Comparison of ENCODE assay signal across 17 cellular contexts in the genomic region with DNA sequence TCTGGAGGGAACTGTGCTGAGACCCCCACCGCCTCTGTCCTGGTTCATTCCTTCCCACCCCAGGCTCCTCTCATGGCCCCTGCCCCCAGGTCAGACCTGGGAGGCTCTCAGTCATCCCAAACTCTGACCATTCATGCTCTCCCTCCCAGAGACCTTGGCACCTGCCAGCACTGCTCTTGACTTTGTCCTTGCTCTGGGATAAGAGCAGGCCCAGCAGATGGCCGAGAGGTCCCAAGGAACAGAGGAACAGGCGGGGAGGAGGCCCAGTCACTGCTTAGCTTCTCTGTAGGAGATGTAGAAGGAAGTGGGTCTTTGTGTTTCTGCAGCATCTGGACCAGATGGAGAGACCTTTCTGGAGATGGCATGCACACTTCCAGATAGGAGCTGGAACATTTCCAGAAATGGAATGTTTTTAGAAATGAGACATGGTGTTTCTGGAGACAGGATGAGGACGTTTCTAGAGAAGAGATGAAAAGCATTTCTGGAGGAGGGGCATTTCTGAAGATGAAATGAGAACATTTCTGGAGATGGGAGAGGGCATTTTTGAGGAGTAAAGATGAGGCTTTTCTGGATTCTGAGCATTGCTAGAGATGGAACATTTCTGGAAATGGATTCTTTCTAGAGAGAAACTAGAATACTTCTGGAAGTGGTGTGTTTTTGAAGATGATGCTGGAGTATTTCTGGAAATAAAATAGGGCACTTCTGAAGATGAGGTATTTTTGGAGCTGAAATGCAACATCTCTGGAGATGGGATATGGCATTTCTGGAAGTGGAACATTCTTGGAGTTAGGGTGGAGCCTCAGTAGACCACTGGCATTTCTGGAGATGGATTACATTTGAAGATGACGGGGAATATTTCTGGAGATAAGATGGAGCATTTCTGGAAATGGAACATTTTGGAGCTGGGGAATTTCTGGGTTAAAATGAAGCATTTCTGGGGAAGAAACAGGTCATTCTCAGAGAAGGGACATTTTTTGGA. TPM values are rescaled to one million over a fixed set of nuclear protein-coding genes. Genes with fewer than 3 reads are reported as not detected.
DNase-seq lines count a peak whose midpoint lies in the region; ATAC-seq, FAIRE-seq and TF ChIP-seq lines count a peak whose summit lies in the region.
"Had no signal": no experiment of that assay in that cellular context is flagged by ENCODE, and none has a peak within 500 bp of the region (broad histone marks: within the 10 kb centered on the region; RNA-seq: fewer than 3 reads in every experiment).

No MANE protein-coding gene starts in this region.

- H3K27me3 Mint-ChIP-seq in T-helper 17 cell: no peaks in the 10 kb centered on the region

- ATAC-seq in HepG2 (no peak), right lobe of liver (no peak), T-helper 17 cell (no peak), HG02678 (IDR thresholded peaks at IDR 0.05; ENCODE audit: unreplicated experiment) (no peak)
- ATAC-seq: esophagus mucosa, left lobe of liver had no signal

- H3K27me3 ChIP-seq in HepG2 (ENCODE audit: control insufficient read depth in 1 of 2, insufficient read depth in 2 of 2, low read length in 2 of 2): no peaks in the 10 kb centered on the region
- no peaks in the 10 kb centered on the region for H3K27me3 ChIP-seq in right lobe of liver
- no peaks in the 10 kb centered on the region for H3K27me3 ChIP-seq in mesenchymal stem cell (ENCODE audit: control insufficient read depth in 1 of 2, insufficient read depth in 1 of 2, low read length in 2 of 2)
- H3K27me3 ChIP-seq in mesendoderm (ENCODE audit: insufficient read depth, low read length, poor library complexity): no peaks in the 10 kb centered on the region
- H3K27me3 ChIP-seq: ovary, SJSA1 had no signal

- H3K56ac ChIP-seq in mesendoderm (ENCODE audit: low read length): no peak overlapping the region

- H2AK5ac ChIP-seq in mesenchymal stem cell (ENCODE audit: low read length, severe bottlenecking) (peak overlapping the region; percentile 51), mesendoderm (ENCODE audit: low read length) (no peak overlapping the region)

- H3K18ac ChIP-seq in mesenchymal stem cell (ENCODE audit: low read depth in 1 of 2, low read length in 2 of 2) (no peak overlapping the region), mesendoderm (ENCODE audit: low read length) (no peak overlapping the region)

- WGBS in HepG2 (ENCODE audit: low lambda C conversion rate): 84% methylated on average over 4 of the region's 5 CpGs
- WGBS in right lobe of liver (ENCODE audit: insufficient coverage, low coverage, low lambda C conversion rate, missing lambda C conversion rate): 7% methylated on average over 1 of the region's 5 CpGs
- 71% methylated on average over 5 of the region's 5 CpGs for WGBS in mesenchymal stem cell
- WGBS in mesendoderm (ENCODE audit: extremely low coverage, insufficient coverage, low lambda C conversion rate): no CpG with 5 or more reads among the region's 5 CpGs

- intact Hi-C loops in HepG2 (cut with micrococcal nuclease; ENCODE audit: unreplicated experiment): no loop called here
- intact Hi-C loops in right lobe of liver (cut with DNase I): no loop called here

- no peak overlapping the region for H2BK15ac ChIP-seq in mesenchymal stem cell (ENCODE audit: low read depth, poor library complexity, severe bottlenecking)
- H2BK15ac ChIP-seq in mesendoderm (replicated peaks; ENCODE audit: low read depth): no peak overlapping the region

- H3K27ac ChIP-seq in HepG2 (ENCODE audit: extremely low read length, insufficient read depth, low read length) (no peak overlapping the region), right lobe of liver (no peak overlapping the region), mesenchymal stem cell (ENCODE audit: low read length, poor library complexity, severe bottlenecking) (no peak overlapping the region), mesendoderm (ENCODE audit: low read depth, low read length) (no peak overlapping the region)
- H3K27ac ChIP-seq: ovary, SJSA1 had no signal

- H3K79me2 ChIP-seq in HepG2 (ENCODE audit: insufficient read depth, low read length) (peaks cover 16% of the 10 kb centered on the region), mesendoderm (ENCODE audit: control insufficient read depth, insufficient read depth, low read length) (no peaks in the 10 kb centered on the region)

- H3K4me2 ChIP-seq in HepG2 (ENCODE audit: low read depth, low read length) (no peak overlapping the region), mesenchymal stem cell (ENCODE audit: low read length, poor library complexity, severe bottlenecking) (no peak overlapping the region), mesendoderm (ENCODE audit: low read length) (no peak overlapping the region)

- H2BK12ac ChIP-seq in mesenchymal stem cell (ENCODE audit: low read length in 2 of 2): no peak overlapping the region

- H3K14ac ChIP-seq in mesenchymal stem cell (ENCODE audit: low read length in 2 of 2): no peak overlapping the region

- no peak overlapping the region for H3K23ac ChIP-seq in mesenchymal stem cell (ENCODE audit: low read length in 2 of 2)
- no peak overlapping the region for H3K23ac ChIP-seq in mesendoderm (ENCODE audit: low read length)

- no peak overlapping the region for H4K91ac ChIP-seq in mesenchymal stem cell (ENCODE audit: low read length)

- in situ Hi-C loops in HepG2 (cut with HindIII; ENCODE audit: extremely low pct_ligation_motif_present, low pct_unique_long_range_greater_than_20kb): no loop called here

- H3K4me1 ChIP-seq in HepG2 (ENCODE audit: insufficient read depth, low read length): peaks cover 25% of the 10 kb centered on the region
- H3K4me1 ChIP-seq in right lobe of liver: peaks cover 0 to 10% (median 0%) of the 10 kb centered on the region in 4 donors
- H3K4me1 ChIP-seq in mesenchymal stem cell (ENCODE audit: control insufficient read depth, insufficient read depth, low read depth, low read length): peaks cover 49% of the 10 kb centered on the region
- no peaks in the 10 kb centered on the region for H3K4me1 ChIP-seq in mesendoderm (ENCODE audit: control insufficient read depth, low read depth, low read length)

- no peak overlapping the region for H2BK5ac ChIP-seq in mesenchymal stem cell (ENCODE audit: low read depth, low read length, poor library complexity, severe bottlenecking)
- no peak overlapping the region for H2BK5ac ChIP-seq in mesendoderm (ENCODE audit: low read length)

- no peak for TF ChIP-seq POLR2A in HepG2 (IDR thresholded peaks at IDR 0.05; ENCODE audit: insufficient read depth in 1 of 2, low read depth in 2 of 2, low read length in 2 of 2)
- no peak for TF ChIP-seq POLR2A in right lobe of liver (IDR thresholded peaks at IDR 0.05)

- H3K4me3 ChIP-seq in HepG2 (replicated peaks in 1 of 3; ENCODE audit: insufficient read depth in 1 of 3, low read depth in 2 of 3, low read length in 3 of 3) (no peak overlapping the region), right lobe of liver (no peak overlapping the region), mesenchymal stem cell (ENCODE audit: insufficient read depth in 1 of 2, low read depth in 1 of 2, low read length in 2 of 2) (no peak overlapping the region), mesendoderm (ENCODE audit: low read length) (no peak overlapping the region)
- H3K4me3 ChIP-seq: ovary, SJSA1 had no signal

- H3K4ac ChIP-seq in mesenchymal stem cell (ENCODE audit: low read depth in 1 of 2, low read length in 2 of 2): no peak overlapping the region
- no peak overlapping the region for H3K4ac ChIP-seq in mesendoderm (ENCODE audit: low read depth, low read length)

- no TSS peak for BruUV-seq in HepG2 (replicated peaks; lab: Mats Ljungman, UMichigan)

- H3K4me3 Mint-ChIP-seq in T-helper 17 cell: no peak overlapping the region
- H3K4me3 Mint-ChIP-seq: activated naive CD4-positive, alpha-beta T cell treated with anti-CD3 and anti-CD28 coated beads, Interleukin-2, amount 10 ng/mL, durations not matched to agents 7 days and 5 days had no signal

- CTCF ChIA-PET in HepG2 (lab: Yijun Ruan, JAX; ENCODE audit: low intra/inter-chr PET ratio, low total read pairs): no interaction called here

- peak overlapping the region; percentile 54 for H3K27ac Mint-ChIP-seq in T-helper 17 cell
- H3K27ac Mint-ChIP-seq: activated naive CD4-positive, alpha-beta T cell treated with anti-CD3 and anti-CD28 coated beads, Interleukin-2, amount 10 ng/mL, durations not matched to agents 7 days and 5 days had no signal

- no peak overlapping the region for H2AFZ ChIP-seq in HepG2 (ENCODE audit: low read length)
- no peak overlapping the region for H2AFZ ChIP-seq in mesenchymal stem cell (ENCODE audit: low read depth, low read length)

- DNase-seq in HepG2 (ENCODE audit: low spot score) (no peak), right lobe of liver (no peak), T-helper 17 cell (no peak), mesenchymal stem cell (peak; percentile 19), mesendoderm (no peak), islet precursor cell (no peak)
- DNase-seq in NK-92 treated with Interleukin-12 subunit alpha and Interleukin-12 subunit beta, amount 100 ng/mL, for 24 hours (lab: John Stamatoyannopoulos, UW): no peak
- DNase-seq: activated naive CD4-positive, alpha-beta T cell treated with anti-CD3 and anti-CD28 coated beads, Interleukin-2, amount 10 ng/mL, durations not matched to agents 7 days and 5 days; hypothalamus; NCI-H146; ovary; trophoblast cell had no signal

- H3K9ac ChIP-seq in HepG2 (ENCODE audit: insufficient read depth, low read depth, low read length) (no peak overlapping the region), mesenchymal stem cell (ENCODE audit: low read length) (no peak overlapping the region), mesendoderm (ENCODE audit: low read length) (no peak overlapping the region)

- H4K5ac ChIP-seq in mesendoderm (ENCODE audit: low read length): no peak overlapping the region

- peaks cover 3 to 13% of the 10 kb centered on the region in 2 experiments; a peak in 3 of 5 replicates for H3K36me3 ChIP-seq in HepG2 (replicated peaks in 1 of 2; ENCODE audit: control insufficient read depth in 1 of 2, insufficient read depth in 2 of 2, low read length in 2 of 2)
- no peaks in the 10 kb centered on the region for H3K36me3 ChIP-seq in right lobe of liver
- peaks cover 0 to 14% of the 10 kb centered on the region in 2 experiments for H3K36me3 ChIP-seq in mesenchymal stem cell (ENCODE audit: control insufficient read depth in 1 of 2, insufficient read depth in 2 of 2, low read depth in 1 of 2, low read length in 2 of 2)
- H3K36me3 ChIP-seq in mesendoderm (ENCODE audit: control insufficient read depth, insufficient read depth, low read length): no peaks in the 10 kb centered on the region
- H3K36me3 ChIP-seq: ovary had no signal

- POLR2A ChIA-PET in HepG2 (lab: Yijun Ruan, JAX): no interaction called here

- no peaks in the 10 kb centered on the region for H3K36me3 Mint-ChIP-seq in T-helper 17 cell (ENCODE audit: low read depth)

- H2BK120ac ChIP-seq in mesenchymal stem cell (ENCODE audit: low read depth, low read length): no peak overlapping the region
- H2BK120ac ChIP-seq in mesendoderm (ENCODE audit: low read depth, low read length): no peak overlapping the region

- TF ChIP-seq EP300 in HepG2 (IDR thresholded peaks at IDR 0.05; ENCODE audit: low read depth in 2 of 2, low read length in 2 of 2) (no peak), HepG2 (CRISPR knock-in tag; IDR thresholded peaks at IDR 0.05; ENCODE audit: borderline replicate concordance) (no peak)

- peaks cover 51% of the 10 kb centered on the region for H3K79me1 ChIP-seq in mesenchymal stem cell (replicated peaks; ENCODE audit: low read length, poor library complexity, severe bottlenecking)
- H3K79me1 ChIP-seq in mesendoderm (ENCODE audit: low read length): no peaks in the 10 kb centered on the region

- H4K8ac ChIP-seq in mesenchymal stem cell (ENCODE audit: low read length) (no peak overlapping the region), mesendoderm (ENCODE audit: low read depth, low read length) (no peak overlapping the region)

- TF ChIP-seq RAD21 in HepG2 (CRISPR knock-in tag; IDR thresholded peaks at IDR 0.05): no peak

- peaks cover 26% of the 10 kb centered on the region for H3K4me1 Mint-ChIP-seq in T-helper 17 cell

- H4K20me1 ChIP-seq in HepG2 (ENCODE audit: insufficient read depth, low read length): peaks cover 19% of the 10 kb centered on the region; the same call in 1 of the 2 replicates

- no peak for FAIRE-seq in HepG2 (lab: Jason Lieb, UNC)
- FAIRE-seq: colon had no signal

- TF ChIP-seq CTCF in HepG2 (CRISPR knock-in tag; IDR thresholded peaks at IDR 0.05) (no peak), right lobe of liver (IDR thresholded peaks at IDR 0.05) (no peak)

- H3K9me3 ChIP-seq in HepG2 (ENCODE audit: low read length) (no peaks in the 10 kb centered on the region), right lobe of liver (no peaks in the 10 kb centered on the region), T-helper 17 cell (ENCODE audit: control insufficient read depth, low read length, poor library complexity, severe bottlenecking) (no peaks in the 10 kb centered on the region), mesenchymal stem cell (ENCODE audit: control insufficient read depth, low read length) (no peaks in the 10 kb centered on the region)
- H3K9me3 ChIP-seq: ovary, SJSA1 had no signal

RNA-seq across cellular contexts. Expression of a gene that starts 55.2 kb away (rescaled TPM):
- total RNA-seq in HepG2 (2016; rRNA removed; fragmentation: Illumina TruSeq; extraction: Trizol) (5.1 and 5.2 TPM in 2 replicates), right lobe of liver (10 to 100 TPM in 2 of 6 experiments, 1 to 10 TPM in 4; 6.1 to 14.5 (median 8.4) TPM), T-helper 17 cell (10 to 100 TPM; 18.4 to 18.6 TPM)
- total RNA-seq in HepG2 (2016; cell fraction: cytosol; rRNA removed; fragmentation: Illumina TruSeq; extraction: Trizol; ENCODE audit: low read depth): 2.6 and 3.4 TPM in 2 replicates
- total RNA-seq in HepG2 (2016; cell fraction: insoluble cytoplasmic fraction; rRNA removed; fragmentation: Illumina TruSeq; extraction: Trizol): 5.2 and 5.4 TPM in 2 replicates
- total RNA-seq in HepG2 (2016; cell fraction: membrane; rRNA removed; fragmentation: Illumina TruSeq; extraction: Trizol): 4.3 and 5.6 TPM in 2 replicates
- total RNA-seq in HepG2 (2016; cell fraction: nucleus; rRNA removed; fragmentation: Illumina TruSeq; extraction: Trizol): 7.2 and 9.2 TPM in 2 replicates
- polyA plus RNA-seq in HepG2 (2011; rRNA removed): 3.4 and 3.9 TPM in 2 replicates
- 1.9 and 2.7 TPM in 2 replicates for polyA plus RNA-seq in HepG2 (2011; cell fraction: cytosol; rRNA removed)
- 15.5 and 22.7 TPM in 2 replicates for polyA plus RNA-seq in HepG2 (2011; cell fraction: nucleus; rRNA removed)
- 6.0 and 9.1 TPM in 2 replicates for polyA plus RNA-seq in HepG2 (2012)
- 3.8 and 4.7 TPM in 2 replicates for polyA plus RNA-seq in HepG2 (2016; cell fraction: cytosol; fragmentation: Illumina TruSeq; extraction: Trizol; ENCODE audit: low read depth)
- polyA plus RNA-seq in HepG2 (2016; cell fraction: insoluble cytoplasmic fraction; fragmentation: Illumina TruSeq; extraction: Trizol; ENCODE audit: low read depth): 8.3 and 10.1 TPM in 2 replicates
- 5.1 and 5.2 TPM in 2 replicates for polyA plus RNA-seq in HepG2 (2016; cell fraction: membrane; fragmentation: Illumina TruSeq; extraction: Trizol; ENCODE audit: low read depth)
- 24.6 and 26.3 TPM in 2 replicates for polyA plus RNA-seq in HepG2 (2016; cell fraction: nucleus; fragmentation: Illumina TruSeq; extraction: Trizol; ENCODE audit: insufficient read depth, low read depth)
- 7.4 and 12.2 TPM in 2 replicates for polyA minus RNA-seq in HepG2 (2011; rRNA and poly(A)+ RNA removed; ENCODE audit: low replicate concordance)
- polyA minus RNA-seq in HepG2 (2011; cell fraction: cytosol; rRNA and poly(A)+ RNA removed): 6.2 and 6.7 TPM in 2 replicates
- polyA minus RNA-seq in HepG2 (2011; cell fraction: nucleus; rRNA and poly(A)+ RNA removed): 9.0 and 12.1 TPM in 2 replicates
- 24.1 TPM for polyA plus RNA-seq in mesenchymal stem cell (2013, experiment 1 of 2)
- polyA plus RNA-seq in mesenchymal stem cell (2013, experiment 2 of 2): 22.8 TPM
- polyA plus RNA-seq in mesendoderm (2013, experiment 1 of 2): 0.60 TPM
- polyA plus RNA-seq in mesendoderm (2013, experiment 2 of 2): 0.69 TPM
